In genomic region chr16:21257284-21257683, GRCh38 we compare ENCODE assay signal across 32 cellular contexts. TPM values are rescaled to one million over a fixed set of nuclear protein-coding genes. Genes with fewer than 3 reads are reported as not detected.
"Had no signal": no experiment of that assay in that cellular context is flagged by ENCODE, and none has a peak within 500 bp of the region (broad histone marks: within the 10 kb centered on the region; RNA-seq: fewer than 3 reads in every experiment).

No MANE protein-coding gene starts in this region.

- DNase-seq: stimulated activated CD4-positive, alpha-beta T cell treated with anti-CD3 and anti-CD28 coated beads, Interleukin-2, amount 100 ng/mL, for 48 hours; stimulated activated CD4-positive, alpha-beta T cell treated with anti-CD3 and anti-CD28 coated beads, Interleukin-4, amount 100 ng/mL, for 1 hour; stimulated activated CD4-positive, alpha-beta T cell treated with anti-CD3 and anti-CD28 coated beads, Interleukin-4, amount 100 ng/mL, for 24 hours; stimulated activated CD4-positive, alpha-beta T cell treated with anti-CD3 and anti-CD28 coated beads, Interleukin-4, amount 100 ng/mL, for 4 hours; stimulated activated CD8-positive, alpha-beta memory T cell treated with anti-CD3 and anti-CD28 coated beads, Interleukin-4, amount 100 ng/mL, for 48 hours; stimulated activated naive B cell treated with anti-CD40 and anti-IgM and Interleukin-4, amounts not matched to agents 10 μg/mL and 1 μg/mL and 100 μg/mL, for 72 hours; stimulated activated naive CD4-positive, alpha-beta T cell; stimulated activated naive CD4-positive, alpha-beta T cell treated with Interleukin-2 at 50 U/mL for 16 hours; stimulated activated naive CD8-positive, alpha-beta T cell treated with anti-CD3 and anti-CD28 coated beads, Interleukin-15, amount 100 ng/mL, for 72 hours; stimulated activated naive CD8-positive, alpha-beta T cell treated with anti-CD3 and anti-CD28 coated beads, Interleukin-15, Interleukin-2, amounts not matched to agents 100 U/mL and 50 U/mL, for 24 hours; stomach; substantia nigra; testis; thyroid gland; tibial artery; transverse colon; upper lobe of left lung; upper lobe of right lung; uterus had no signal

- H3K9me3 ChIP-seq: stomach, suprapubic skin, testis, thoracic aorta, thyroid gland, tibial artery, tibial nerve, transverse colon, upper lobe of left lung, upper lobe of right lung, uterus, vagina had no signal

- H3K4me3 Mint-ChIP-seq: stimulated activated effector memory CD8-positive, alpha-beta T cell treated with anti-CD3 and anti-CD28 coated beads, Interleukin-12 subunit alpha, Interleukin-12 subunit beta, amount 100 ng/mL, for 72 hours; stimulated activated memory B cell treated with anti-CD40 and anti-IgM and Interleukin-4, amounts not matched to agents 10 μg/mL and 1 μg/mL and 100 μg/mL, for 72 hours; stimulated activated naive B cell treated with anti-CD40 and anti-IgM and Interleukin-4, amounts not matched to agents 10 μg/mL and 1 μg/mL and 100 μg/mL, for 72 hours; stimulated activated naive CD8-positive, alpha-beta T cell treated with anti-CD3 and anti-CD28 coated beads, Interleukin-15, amount 100 ng/mL, for 72 hours; stimulated activated naive CD8-positive, alpha-beta T cell treated with anti-CD3 and anti-CD28 coated beads, Interleukin-15, Interleukin-2, amounts not matched to agents 100 ng/mL and 50 ng/mL, for 24 hours; type B pancreatic cell had no signal

- H3K27ac Mint-ChIP-seq: stimulated activated effector memory CD8-positive, alpha-beta T cell treated with anti-CD3 and anti-CD28 coated beads, Interleukin-12 subunit alpha, Interleukin-12 subunit beta, amount 100 ng/mL, for 72 hours; stimulated activated memory B cell treated with anti-CD40 and anti-IgM and Interleukin-4, amounts not matched to agents 10 μg/mL and 1 μg/mL and 100 μg/mL, for 72 hours; stimulated activated naive B cell treated with anti-CD40 and anti-IgM and Interleukin-4, amounts not matched to agents 10 μg/mL and 1 μg/mL and 100 μg/mL, for 72 hours; stimulated activated naive CD8-positive, alpha-beta T cell treated with anti-CD3 and anti-CD28 coated beads, Interleukin-15, amount 100 ng/mL, for 72 hours; stimulated activated naive CD8-positive, alpha-beta T cell treated with anti-CD3 and anti-CD28 coated beads, Interleukin-15, Interleukin-2, amounts not matched to agents 100 ng/mL and 50 ng/mL, for 24 hours; type B pancreatic cell had no signal

- ATAC-seq: stimulated activated effector memory CD8-positive, alpha-beta T cell treated with anti-CD3 and anti-CD28 coated beads, Interleukin-12 subunit alpha, Interleukin-12 subunit beta, amount 100 ng/mL, for 72 hours; stimulated activated memory B cell treated with anti-CD40 and anti-IgM and Interleukin-4, amounts not matched to agents 10 μg/mL and 1 μg/mL and 100 μg/mL, for 72 hours; stimulated activated naive B cell treated with anti-CD40 and anti-IgM and Interleukin-4, amounts not matched to agents 10 μg/mL and 1 μg/mL and 100 μg/mL, for 72 hours; stimulated activated naive CD8-positive, alpha-beta T cell treated with anti-CD3 and anti-CD28 coated beads, Interleukin-15, amount 100 ng/mL, for 72 hours; stimulated activated naive CD8-positive, alpha-beta T cell treated with anti-CD3 and anti-CD28 coated beads, Interleukin-15, Interleukin-2, amounts not matched to agents 100 U/mL and 50 U/mL, for 24 hours; upper lobe of right lung had no signal

- H3K4me3 ChIP-seq: stomach, suprapubic skin, testis, thoracic aorta, thyroid gland, tibial artery, tibial nerve, transverse colon, upper lobe of left lung, upper lobe of right lung, uterus, vagina had no signal

- H3K27ac ChIP-seq: stomach, suprapubic skin, testis, thoracic aorta, thyroid gland, tibial artery, tibial nerve, transverse colon, upper lobe of left lung, upper lobe of right lung, uterus, vagina had no signal

- H3K4me1 Mint-ChIP-seq: stimulated activated effector memory CD8-positive, alpha-beta T cell treated with anti-CD3 and anti-CD28 coated beads, Interleukin-12 subunit alpha, Interleukin-12 subunit beta, amount 100 ng/mL, for 72 hours; stimulated activated memory B cell treated with anti-CD40 and anti-IgM and Interleukin-4, amounts not matched to agents 10 μg/mL and 1 μg/mL and 100 μg/mL, for 72 hours; stimulated activated naive CD8-positive, alpha-beta T cell treated with anti-CD3 and anti-CD28 coated beads, Interleukin-15, amount 100 ng/mL, for 72 hours had no signal

- FAIRE-seq: urothelium cell line had no signal

- H3K36me3 Mint-ChIP-seq: stimulated activated effector memory CD8-positive, alpha-beta T cell treated with anti-CD3 and anti-CD28 coated beads, Interleukin-12 subunit alpha, Interleukin-12 subunit beta, amount 100 ng/mL, for 72 hours; stimulated activated memory B cell treated with anti-CD40 and anti-IgM and Interleukin-4, amounts not matched to agents 10 μg/mL and 1 μg/mL and 100 μg/mL, for 72 hours; stimulated activated naive B cell treated with anti-CD40 and anti-IgM and Interleukin-4, amounts not matched to agents 10 μg/mL and 1 μg/mL and 100 μg/mL, for 72 hours; type B pancreatic cell had no signal

- H3K9me3 Mint-ChIP-seq: stimulated activated effector memory CD8-positive, alpha-beta T cell treated with anti-CD3 and anti-CD28 coated beads, Interleukin-12 subunit alpha, Interleukin-12 subunit beta, amount 100 ng/mL, for 72 hours; stimulated activated memory B cell treated with anti-CD40 and anti-IgM and Interleukin-4, amounts not matched to agents 10 μg/mL and 1 μg/mL and 100 μg/mL, for 72 hours; stimulated activated naive B cell treated with anti-CD40 and anti-IgM and Interleukin-4, amounts not matched to agents 10 μg/mL and 1 μg/mL and 100 μg/mL, for 72 hours; stimulated activated naive CD8-positive, alpha-beta T cell treated with anti-CD3 and anti-CD28 coated beads, Interleukin-15, amount 100 ng/mL, for 72 hours; stimulated activated naive CD8-positive, alpha-beta T cell treated with anti-CD3 and anti-CD28 coated beads, Interleukin-15, Interleukin-2, amounts not matched to agents 100 ng/mL and 50 ng/mL, for 24 hours; type B pancreatic cell had no signal

- H3K27me3 ChIP-seq: suprapubic skin, testis, thyroid gland, tibial artery, tibial nerve, transverse colon, upper lobe of left lung, upper lobe of right lung, uterus, vagina had no signal

- H3K4me1 ChIP-seq: suprapubic skin, testis, thyroid gland, tibial artery, tibial nerve, upper lobe of left lung, upper lobe of right lung, uterus, vagina had no signal

- H3K36me3 ChIP-seq: stomach, suprapubic skin, thoracic aorta, thyroid gland, tibial artery, tibial nerve, transverse colon, upper lobe of left lung, upper lobe of right lung, uterus, vagina had no signal

RNA-seq across cellular contexts. Expression of gene CRYM, which starts 20.8 kb away (rescaled TPM):
- total RNA-seq: thoracic aorta, tibial nerve had no signal

RNA-seq across cellular contexts. Expression of gene ANKS4B, which starts 23.8 kb away (rescaled TPM):
- total RNA-seq: subcutaneous adipose tissue, suprapubic skin, temporal lobe, thoracic aorta, thyroid gland, upper lobe of right lung, ureter, uterus, vagina had no signal

RNA-seq across cellular contexts. Expression of gene ZP2, which starts 45.9 kb away (rescaled TPM):
- total RNA-seq: subcutaneous adipose tissue, suprapubic skin, temporal lobe, thoracic aorta, tibial nerve, upper lobe of left lung, ureter, vagina had no signal
- polyA plus RNA-seq: urinary bladder had no signal
